In genomic region chr6:40498148-40498547, GRCh38 we compare ENCODE assay signal across 26 cellular contexts.
"Had no signal": no experiment of that assay in that cellular context is flagged by ENCODE, and none has a peak within 500 bp of the region (broad histone marks: within the 10 kb centered on the region; RNA-seq: fewer than 3 reads in every experiment).

No MANE protein-coding gene starts in this region.

- H3K4me3 ChIP-seq: stomach, suprapubic skin, testis, thoracic aorta, thyroid gland, tibial artery, tibial nerve, transverse colon, upper lobe of left lung, upper lobe of right lung, uterus, vagina had no signal

- H3K27ac ChIP-seq: stomach, suprapubic skin, testis, thoracic aorta, thyroid gland, tibial artery, tibial nerve, transverse colon, upper lobe of left lung, upper lobe of right lung, uterus, vagina had no signal

- H3K27me3 ChIP-seq: suprapubic skin, testis, thyroid gland, tibial artery, tibial nerve, upper lobe of left lung, upper lobe of right lung, uterus, vagina had no signal

- DNase-seq: stimulated activated CD4-positive, alpha-beta T cell treated with anti-CD3 and anti-CD28 coated beads, Interleukin-2, amount 100 ng/mL, for 48 hours; stimulated activated CD4-positive, alpha-beta T cell treated with anti-CD3 and anti-CD28 coated beads, Interleukin-4, amount 100 ng/mL, for 1 hour; stimulated activated CD4-positive, alpha-beta T cell treated with anti-CD3 and anti-CD28 coated beads, Interleukin-4, amount 100 ng/mL, for 24 hours; stimulated activated CD4-positive, alpha-beta T cell treated with anti-CD3 and anti-CD28 coated beads, Interleukin-4, amount 100 ng/mL, for 4 hours; stimulated activated CD8-positive, alpha-beta memory T cell treated with anti-CD3 and anti-CD28 coated beads, Interleukin-4, amount 100 ng/mL, for 48 hours; stimulated activated naive B cell treated with anti-CD40 and anti-IgM and Interleukin-4, amounts not matched to agents 10 μg/mL and 1 μg/mL and 100 μg/mL, for 72 hours; stimulated activated naive CD4-positive, alpha-beta T cell; stimulated activated naive CD4-positive, alpha-beta T cell treated with Interleukin-2 at 50 U/mL for 16 hours; stimulated activated naive CD8-positive, alpha-beta T cell treated with anti-CD3 and anti-CD28 coated beads, Interleukin-15, amount 100 ng/mL, for 72 hours; stimulated activated naive CD8-positive, alpha-beta T cell treated with anti-CD3 and anti-CD28 coated beads, Interleukin-15, Interleukin-2, amounts not matched to agents 100 U/mL and 50 U/mL, for 24 hours; stomach; substantia nigra; testis; thyroid gland; tibial artery; transverse colon; trophoblast cell; upper lobe of left lung; upper lobe of right lung; uterus had no signal

- H3K36me3 ChIP-seq: stomach, suprapubic skin, thoracic aorta, thyroid gland, tibial artery, tibial nerve, transverse colon, upper lobe of left lung, upper lobe of right lung, uterus, vagina had no signal

- H3K4me1 ChIP-seq: stomach, suprapubic skin, testis, tibial nerve, transverse colon, upper lobe of left lung, upper lobe of right lung, uterus, vagina had no signal

- H3K9me3 ChIP-seq: stomach, suprapubic skin, testis, thoracic aorta, thyroid gland, tibial artery, tibial nerve, transverse colon, upper lobe of left lung, upper lobe of right lung, uterus, vagina had no signal

- ATAC-seq: stimulated activated effector memory CD8-positive, alpha-beta T cell treated with anti-CD3 and anti-CD28 coated beads, Interleukin-12 subunit alpha, Interleukin-12 subunit beta, amount 100 ng/mL, for 72 hours; stimulated activated memory B cell treated with anti-CD40 and anti-IgM and Interleukin-4, amounts not matched to agents 10 μg/mL and 1 μg/mL and 100 μg/mL, for 72 hours; stimulated activated naive B cell treated with anti-CD40 and anti-IgM and Interleukin-4, amounts not matched to agents 10 μg/mL and 1 μg/mL and 100 μg/mL, for 72 hours; stimulated activated naive CD8-positive, alpha-beta T cell treated with anti-CD3 and anti-CD28 coated beads, Interleukin-15, amount 100 ng/mL, for 72 hours; stimulated activated naive CD8-positive, alpha-beta T cell treated with anti-CD3 and anti-CD28 coated beads, Interleukin-15, Interleukin-2, amounts not matched to agents 100 U/mL and 50 U/mL, for 24 hours; upper lobe of right lung had no signal
